In genomic region chr2:64785245-64785644, GRCh38 we compare ENCODE assay signal across 1 cellular context.
TF ChIP-seq lines count a peak whose summit lies in the region.

No MANE protein-coding gene starts in this region.

TF ChIP-seq in HepG2, 621 proteins besides CTCF, POLR2A, EP300 and RAD21 (continued from another document and continues in another):
- TF ChIP-seq ZNF407 (CRISPR knock-in tag; IDR thresholded peaks at IDR 0.05; ENCODE audit: not compliant biosample characterization) (peak; percentile 30), NCOA5 (CRISPR knock-in tag; IDR thresholded peaks at IDR 0.05) (no peak), PATZ1 (CRISPR knock-in tag; IDR thresholded peaks at IDR 0.05) (no peak), CREB1 (IDR thresholded peaks at IDR 0.05) (no peak), CREB1 (CRISPR knock-in tag; IDR thresholded peaks at IDR 0.05) (no peak), IRF9 (CRISPR knock-in tag; IDR thresholded peaks at IDR 0.05; ENCODE audit: borderline replicate concordance) (no peak), CEBPG (CRISPR knock-in tag; IDR thresholded peaks at IDR 0.05) (no peak), ASH2L (IDR thresholded peaks at IDR 0.05; ENCODE audit: insufficient read length, low read depth, low read length) (no peak), TGIF2 (CRISPR knock-in tag; IDR thresholded peaks at IDR 0.05) (no peak), ZKSCAN8 (CRISPR knock-in tag; IDR thresholded peaks at IDR 0.05; ENCODE audit: borderline replicate concordance) (no peak), PITX1 (CRISPR knock-in tag; IDR thresholded peaks at IDR 0.05) (no peak), ZNF263 (CRISPR knock-in tag; IDR thresholded peaks at IDR 0.05) (peak; percentile 54; the same call in 1 of the 2 replicates), AFF4 (CRISPR knock-in tag; IDR thresholded peaks at IDR 0.05) (no peak), ZNF883 (CRISPR knock-in tag; IDR thresholded peaks at IDR 0.05; ENCODE audit: not compliant biosample characterization) (no peak), FOSL2 (CRISPR knock-in tag; IDR thresholded peaks at IDR 0.05) (no peak), ZNF607 (CRISPR knock-in tag; IDR thresholded peaks at IDR 0.05; ENCODE audit: borderline replicate concordance) (no peak), PAX8 (CRISPR knock-in tag; IDR thresholded peaks at IDR 0.05; ENCODE audit: borderline replicate concordance) (no peak), TEAD3 (CRISPR knock-in tag; optimal IDR thresholded peaks at IDR 0.05; ENCODE audit: borderline replicate concordance) (no peak), ZNF747 (CRISPR knock-in tag; IDR thresholded peaks at IDR 0.05; ENCODE audit: borderline replicate concordance) (no peak), RFX1 (IDR thresholded peaks at IDR 0.05) (peak; percentile 40; the same call in 1 of the 2 replicates), NRL (CRISPR knock-in tag; IDR thresholded peaks at IDR 0.05; ENCODE audit: borderline replicate concordance) (peak; percentile 13; the same call in 1 of the 2 replicates), KLF11 (CRISPR knock-in tag; IDR thresholded peaks at IDR 0.05) (no peak), TEF (CRISPR knock-in tag; IDR thresholded peaks at IDR 0.05) (no peak), EEA1 (CRISPR knock-in tag; IDR thresholded peaks at IDR 0.05; ENCODE audit: borderline replicate concordance) (no peak), THAP7 (CRISPR knock-in tag; IDR thresholded peaks at IDR 0.05) (no peak), FLYWCH1 (CRISPR knock-in tag; IDR thresholded peaks at IDR 0.05) (no peak), ZSCAN20 (CRISPR knock-in tag; IDR thresholded peaks at IDR 0.05; ENCODE audit: borderline replicate concordance) (no peak), POLR2AphosphoS2 (IDR thresholded peaks at IDR 0.05; ENCODE audit: low read depth, low read length) (no peak), ETV6 (CRISPR knock-in tag; conservative IDR thresholded peaks at IDR 0.05) (no peak), HOXA9 (CRISPR knock-in tag; IDR thresholded peaks at IDR 0.05; ENCODE audit: borderline replicate concordance) (peak; percentile 9; the same call in 1 of the 2 replicates), CAMTA2 (CRISPR knock-in tag; IDR thresholded peaks at IDR 0.05; ENCODE audit: borderline replicate concordance) (0 out of 2 replicates have a peak, but pooled peaks have one; percentile 23), MAX (IDR thresholded peaks at IDR 0.05) (no peak), POGZ (CRISPR knock-in tag; IDR thresholded peaks at IDR 0.05) (no peak), ELK4 (CRISPR knock-in tag; IDR thresholded peaks at IDR 0.05; ENCODE audit: borderline replicate concordance) (no peak), ZNF543 (CRISPR knock-in tag; IDR thresholded peaks at IDR 0.05) (no peak), ZNF878 (CRISPR knock-in tag; IDR thresholded peaks at IDR 0.05) (no peak), ZSCAN25 (CRISPR knock-in tag; IDR thresholded peaks at IDR 0.05) (0 out of 2 replicates have a peak, but pooled peaks have one; percentile 3), ZNF431 (CRISPR knock-in tag; IDR thresholded peaks at IDR 0.05; ENCODE audit: borderline replicate concordance, low read depth) (no peak), ZNF124 (CRISPR knock-in tag; IDR thresholded peaks at IDR 0.05) (no peak), GATA4 (IDR thresholded peaks at IDR 0.05; ENCODE audit: borderline replicate concordance, low read depth) (no peak), KLF6 (CRISPR knock-in tag; IDR thresholded peaks at IDR 0.05) (no peak), ZNF775 (CRISPR knock-in tag; IDR thresholded peaks at IDR 0.05; ENCODE audit: borderline replicate concordance) (no peak), MXD3 (CRISPR knock-in tag; IDR thresholded peaks at IDR 0.05) (no peak), CERS6 (CRISPR knock-in tag; IDR thresholded peaks at IDR 0.05) (no peak), ZNF224 (CRISPR knock-in tag; IDR thresholded peaks at IDR 0.05) (no peak)
